11 cellular contexts compared by ENCODE assay signal in the genomic region with DNA sequence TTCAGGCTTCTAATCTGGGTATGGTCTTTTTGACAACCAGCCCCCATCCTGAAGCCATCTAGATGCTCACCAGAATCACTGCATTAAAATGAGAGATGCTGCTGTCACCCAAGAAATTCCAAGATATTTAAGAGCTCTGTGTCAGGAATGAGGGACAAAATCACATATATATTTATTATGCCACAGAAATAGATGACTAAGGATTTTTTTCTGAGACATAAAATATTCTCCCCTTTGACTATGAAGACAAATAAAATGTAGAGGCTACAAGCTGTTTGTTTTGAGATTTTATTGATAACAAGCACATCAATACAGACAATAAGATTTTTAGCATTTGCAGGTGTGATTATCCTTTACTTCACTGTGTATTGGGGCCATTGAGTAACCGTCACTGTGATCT.
"Had no signal": no experiment of that assay in that cellular context is flagged by ENCODE, and none has a peak within 500 bp of the region (broad histone marks: within the 10 kb centered on the region; RNA-seq: fewer than 3 reads in every experiment).

No MANE protein-coding gene starts in this region.

- H3K9ac ChIP-seq: GM23248 had no signal

- H3K4me3 Mint-ChIP-seq: GM23338, H9, HFFc6 had no signal

- H3K4me2 ChIP-seq: GM23338 had no signal

- H3K27ac Mint-ChIP-seq: GM23338, H9, HFFc6 had no signal

- H3K9me3 Mint-ChIP-seq: GM23338, H9, HFFc6 had no signal

- H3K4me1 Mint-ChIP-seq: GM23338 had no signal

- H3K36me3 ChIP-seq: HAP-1 had no signal

- FAIRE-seq: H1, H54 had no signal

- H2AFZ ChIP-seq: GM23248 had no signal

- DNase-seq: GM23248, GOT3, H7, H9, HCEC 1CT, HFFc6 had no signal

- ATAC-seq: GM23338, HCT116 had no signal

- H3K4me3 ChIP-seq: GM23248, GM23338, HAP-1 had no signal

- H3K9me3 ChIP-seq: HAP-1 had no signal

- H3K27ac ChIP-seq: GM23248 had no signal
